7 cellular contexts compared by ENCODE assay signal in the genomic region with DNA sequence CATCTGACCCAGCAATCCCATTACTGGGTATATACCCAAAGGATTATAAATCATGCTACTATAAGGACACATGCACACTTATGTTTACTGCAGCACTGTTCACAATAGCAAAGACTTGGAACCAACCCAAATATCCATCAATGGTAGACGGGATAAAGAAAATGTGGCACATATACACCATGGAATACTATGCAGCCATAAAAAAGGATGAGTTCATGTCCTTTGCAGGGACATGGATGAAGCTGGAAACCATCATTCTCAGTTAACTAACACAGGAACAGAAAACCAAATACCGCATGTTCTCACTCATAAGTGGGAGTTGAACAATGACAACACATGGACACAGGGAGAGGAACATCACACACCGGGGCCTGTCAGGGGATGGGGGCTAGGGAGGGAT. TPM values are rescaled to one million over a fixed set of nuclear protein-coding genes. Genes with fewer than 3 reads are reported as not detected.
A peak's percentile ranks its signal among the peaks of the same experiment; 100 is the strongest.
DNase-seq lines count a peak whose midpoint lies in the region; ATAC-seq, FAIRE-seq and TF ChIP-seq lines count a peak whose summit lies in the region.
"Not testable (repeated sequence)": the region's sequence is repeated elsewhere in the genome, so short reads cannot be mapped to it uniquely, and the experiment has no call there.

No MANE protein-coding gene starts in this region.

- in situ Hi-C loops in K562 (cut with MboI), result not testable (repeated sequence)

- not testable (repeated sequence) for H3K4me3 Mint-ChIP-seq in CD4-positive, alpha-beta T cell; activated CD4-positive, alpha-beta T cell treated with anti-CD3 and anti-CD28 coated beads for 36 hours; activated T-helper 2 cell treated with anti-CD3 and anti-CD28 coated beads, Interferon-gamma antibody, Interleukin-2, Interleukin-4, amounts not matched to agents 10 μg/mL and 5 μg/mL and 100 μg/mL, durations not matched to agents 14 hours and 24 hours and 36 hours (ENCODE audit: low read depth); naive B cell; stimulated activated naive B cell treated with anti-CD40 and anti-IgM and Interleukin-4, amounts not matched to agents 10 μg/mL and 1 μg/mL and 100 μg/mL, for 72 hours

- POLR2A ChIA-PET in CD4-positive, alpha-beta T cell (lab: Charles Lee); activated CD4-positive, alpha-beta T cell treated with anti-CD3 and anti-CD28 coated beads for 36 hours (lab: Charles Lee); K562 (lab: Yijun Ruan, JAX): not testable (repeated sequence)

- CTCF ChIA-PET in CD4-positive, alpha-beta T cell (lab: Charles Lee); K562 (lab: Yijun Ruan, JAX; ENCODE audit: low intra/inter-chr PET ratio): not testable (repeated sequence)
- CTCF ChIA-PET in activated CD4-positive, alpha-beta T cell treated with anti-CD3 and anti-CD28 coated beads for 36 hours (lab: Charles Lee), result interaction anchor here (0.6 kb wide), 1 partner anchor 59 kb away, joined by 3 read pairs; no protein-coding TSS in a partner anchor

- H3K4me3 ChIP-seq in K562, result not testable (repeated sequence)

- peaks cover 87% of the 10 kb centered on the region for H3K36me3 ChIP-seq in K562 (ENCODE audit: control insufficient read depth, insufficient read depth, low read length)

- not testable (repeated sequence) for H3K9me1 ChIP-seq in K562 (ENCODE audit: control insufficient read depth, insufficient read depth, low read length)

- not testable (repeated sequence) for H3K9me3 Mint-ChIP-seq in CD4-positive, alpha-beta T cell; activated CD4-positive, alpha-beta T cell treated with anti-CD3 and anti-CD28 coated beads for 36 hours (ENCODE audit: low read depth); activated T-helper 2 cell treated with anti-CD3 and anti-CD28 coated beads, Interferon-gamma antibody, Interleukin-2, Interleukin-4, amounts not matched to agents 10 μg/mL and 5 μg/mL and 100 μg/mL, durations not matched to agents 14 hours and 24 hours and 36 hours; naive B cell; stimulated activated naive B cell treated with anti-CD40 and anti-IgM and Interleukin-4, amounts not matched to agents 10 μg/mL and 1 μg/mL and 100 μg/mL, for 72 hours

- FAIRE-seq in K562 (lab: Jason Lieb, UNC), result not testable (repeated sequence)

- H3K79me2 ChIP-seq in K562 (ENCODE audit: control insufficient read depth, insufficient read depth, low read length), result peaks cover 91% of the 10 kb centered on the region

- DNase-seq in CD4-positive, alpha-beta T cell; activated CD4-positive, alpha-beta T cell treated with anti-CD3 and anti-CD28 coated beads for 36 hours; activated T-helper 2 cell treated with anti-CD3 and anti-CD28 coated beads, Interferon-gamma antibody, Interleukin-2, Interleukin-4, amounts not matched to agents 10 μg/mL and 5 μg/mL and 100 μg/mL, durations not matched to agents 14 hours and 24 hours and 36 hours (ENCODE audit: low spot score); K562 (ENCODE audit: extremely low read depth in 1 of 4, low spot score in 3 of 4); naive B cell; stimulated activated naive B cell treated with anti-CD40 and anti-IgM and Interleukin-4, amounts not matched to agents 10 μg/mL and 1 μg/mL and 100 μg/mL, for 72 hours: not testable (repeated sequence)

- not testable (repeated sequence) for H3K27ac ChIP-seq in CD4-positive, alpha-beta T cell (ENCODE audit: low read depth, low read length); K562 (ENCODE audit: extremely low read depth, low read depth, low read length)

- not testable (repeated sequence) for BruUV-seq in K562 (replicated peaks; lab: Mats Ljungman, UMichigan)

- H3K27me3 Mint-ChIP-seq in CD4-positive, alpha-beta T cell; activated CD4-positive, alpha-beta T cell treated with anti-CD3 and anti-CD28 coated beads for 36 hours; activated T-helper 2 cell treated with anti-CD3 and anti-CD28 coated beads, Interferon-gamma antibody, Interleukin-2, Interleukin-4, amounts not matched to agents 10 μg/mL and 5 μg/mL and 100 μg/mL, durations not matched to agents 14 hours and 24 hours and 36 hours (ENCODE audit: low read depth); naive B cell; stimulated activated naive B cell treated with anti-CD40 and anti-IgM and Interleukin-4, amounts not matched to agents 10 μg/mL and 1 μg/mL and 100 μg/mL, for 72 hours: not testable (repeated sequence)

- not testable (repeated sequence) for TF ChIP-seq EP300 in K562 (IDR thresholded peaks at IDR 0.05; ENCODE audit: low read length)

- H3K27ac Mint-ChIP-seq in CD4-positive, alpha-beta T cell, result peak overlapping the region; percentile 92
- peak overlapping the region; percentile 87 for H3K27ac Mint-ChIP-seq in activated CD4-positive, alpha-beta T cell treated with anti-CD3 and anti-CD28 coated beads for 36 hours
- peak overlapping the region; percentile 17 for H3K27ac Mint-ChIP-seq in activated T-helper 2 cell treated with anti-CD3 and anti-CD28 coated beads, Interferon-gamma antibody, Interleukin-2, Interleukin-4, amounts not matched to agents 10 μg/mL and 5 μg/mL and 100 μg/mL, durations not matched to agents 14 hours and 24 hours and 36 hours
- peak overlapping the region in 5 of 6 donors; percentile 11 to 90 (median 61) for H3K27ac Mint-ChIP-seq in naive B cell
- H3K27ac Mint-ChIP-seq in stimulated activated naive B cell treated with anti-CD40 and anti-IgM and Interleukin-4, amounts not matched to agents 10 μg/mL and 1 μg/mL and 100 μg/mL, for 72 hours, result peak overlapping the region; percentile 56

- 86% methylated on average over 3 of the region's 3 CpGs for WGBS in K562 (ENCODE audit: insufficient coverage, low coverage, missing lambda C conversion rate)

- ATAC-seq in CD4-positive, alpha-beta T cell (ENCODE audit: poor library complexity); SK-N-SH treated with all-trans-retinoic acid at 6 μM for 48 hours; activated CD4-positive, alpha-beta T cell treated with anti-CD3 and anti-CD28 coated beads for 36 hours; K562; naive B cell (ENCODE audit: low read depth in 2 of 2); stimulated activated naive B cell treated with anti-CD40 and anti-IgM and Interleukin-4, amounts not matched to agents 10 μg/mL and 1 μg/mL and 100 μg/mL, for 72 hours (replicated peaks): not testable (repeated sequence)

- H3K9me3 ChIP-seq in CD4-positive, alpha-beta T cell (ENCODE audit: control insufficient read depth, low read length); K562 (replicated peaks; ENCODE audit: control insufficient read depth, insufficient read depth, low read depth, low read length): not testable (repeated sequence)

- peaks cover 12% of the 10 kb centered on the region for H4K20me1 ChIP-seq in K562 (replicated peaks; ENCODE audit: control insufficient read depth, insufficient read depth, low read length)

- peaks cover 71% of the 10 kb centered on the region for H3K4me1 Mint-ChIP-seq in CD4-positive, alpha-beta T cell (ENCODE audit: low read depth)
- H3K4me1 Mint-ChIP-seq in activated CD4-positive, alpha-beta T cell treated with anti-CD3 and anti-CD28 coated beads for 36 hours, result peaks cover 65% of the 10 kb centered on the region
- peaks cover 41% of the 10 kb centered on the region for H3K4me1 Mint-ChIP-seq in activated T-helper 2 cell treated with anti-CD3 and anti-CD28 coated beads, Interferon-gamma antibody, Interleukin-2, Interleukin-4, amounts not matched to agents 10 μg/mL and 5 μg/mL and 100 μg/mL, durations not matched to agents 14 hours and 24 hours and 36 hours (ENCODE audit: low read depth)
- H3K4me1 Mint-ChIP-seq in naive B cell, result peaks cover 31 to 72% (median 69%) of the 10 kb centered on the region in 3 donors
- peaks cover 30 to 74% of the 10 kb centered on the region in 2 donors for H3K4me1 Mint-ChIP-seq in stimulated activated naive B cell treated with anti-CD40 and anti-IgM and Interleukin-4, amounts not matched to agents 10 μg/mL and 1 μg/mL and 100 μg/mL, for 72 hours

- not testable (repeated sequence) for TF ChIP-seq POLR2A in K562 (conservative IDR thresholded peaks at IDR 0.05)

- intact Hi-C loops in CD4-positive, alpha-beta T cell (cut with DNase I, micrococcal nuclease), result loop anchor here in 1 of 2 experiments (5.0 kb wide), 1 partner anchor 35 kb away; a partner anchor contains a TSS
- intact Hi-C loops in activated CD4-positive, alpha-beta T cell treated with anti-CD3 and anti-CD28 coated beads for 36 hours (cut with DNase I, micrococcal nuclease), result loop anchor here in 1 of 2 experiments (5.0 kb wide), 1 partner anchor 35 kb away; a partner anchor contains a TSS
- intact Hi-C loops in activated T-helper 2 cell treated with anti-CD3 and anti-CD28 coated beads, Interferon-gamma antibody, Interleukin-2, Interleukin-4, amounts not matched to agents 10 μg/mL and 5 μg/mL and 100 μg/mL, durations not matched to agents 14 hours and 24 hours and 36 hours (cut with micrococcal nuclease), result loop anchor here (5.0 kb wide), 1 partner anchor 35 kb away; a partner anchor contains a TSS
- intact Hi-C loops in K562 (cut with micrococcal nuclease), result not testable (repeated sequence)

- H3K4me2 ChIP-seq in K562 (ENCODE audit: insufficient read depth, low read length), result not testable (repeated sequence)

- peaks cover 96% of the 10 kb centered on the region for H3K36me3 Mint-ChIP-seq in CD4-positive, alpha-beta T cell (ENCODE audit: low read depth)
- peaks cover 75% of the 10 kb centered on the region for H3K36me3 Mint-ChIP-seq in activated CD4-positive, alpha-beta T cell treated with anti-CD3 and anti-CD28 coated beads for 36 hours (ENCODE audit: low read depth)
- H3K36me3 Mint-ChIP-seq in activated T-helper 2 cell treated with anti-CD3 and anti-CD28 coated beads, Interferon-gamma antibody, Interleukin-2, Interleukin-4, amounts not matched to agents 10 μg/mL and 5 μg/mL and 100 μg/mL, durations not matched to agents 14 hours and 24 hours and 36 hours (ENCODE audit: low read depth), result peaks cover 90% of the 10 kb centered on the region
- H3K36me3 Mint-ChIP-seq in naive B cell, result peaks cover 23 to 27% of the 10 kb centered on the region in 2 donors
- H3K36me3 Mint-ChIP-seq in stimulated activated naive B cell treated with anti-CD40 and anti-IgM and Interleukin-4, amounts not matched to agents 10 μg/mL and 1 μg/mL and 100 μg/mL, for 72 hours, result peaks cover 56 to 86% of the 10 kb centered on the region in 2 donors

- H3K27me3 ChIP-seq in CD4-positive, alpha-beta T cell (ENCODE audit: control insufficient read depth, insufficient read depth, low read length); K562 (ENCODE audit: control insufficient read depth in 2 of 2, insufficient read depth in 2 of 2, low read length in 2 of 2): not testable (repeated sequence)

- H2AFZ ChIP-seq in K562 (ENCODE audit: low read depth, low read length), result not testable (repeated sequence)

- TF ChIP-seq RAD21 in K562 (CRISPR knock-in tag; conservative IDR thresholded peaks at IDR 0.05 in 1 of 2, IDR thresholded peaks at IDR 0.05 in 1 of 2), result not testable (repeated sequence)

- not testable (repeated sequence) for TF ChIP-seq CTCF in CD4-positive, alpha-beta T cell (IDR thresholded peaks at IDR 0.05); K562 (IDR thresholded peaks at IDR 0.05 in 2 of 3, conservative IDR thresholded peaks at IDR 0.05 in 1 of 3; ENCODE audit: insufficient read depth in 2 of 3, low read depth in 1 of 3, low read length in 3 of 3)

- H3K9ac ChIP-seq in K562 (ENCODE audit: insufficient read depth in 1 of 2, low read depth in 2 of 2, low read length in 2 of 2), result not testable (repeated sequence)

- not testable (repeated sequence) for H3K4me1 ChIP-seq in K562 (replicated peaks in 1 of 2; ENCODE audit: control insufficient read depth in 2 of 2, insufficient read depth in 2 of 2, low read length in 2 of 2)

RNA-seq across cellular contexts. Expression of a gene that starts 35.5 kb away (rescaled TPM):
- total RNA-seq in CD4-positive, alpha-beta T cell, result 10 to 100 TPM; 78.1 to 82.3 TPM
- total RNA-seq in activated CD4-positive, alpha-beta T cell treated with anti-CD3 and anti-CD28 coated beads for 36 hours, result 100 to 1,000 TPM; 276 to 290 TPM
- total RNA-seq in activated T-helper 2 cell treated with anti-CD3 and anti-CD28 coated beads, Interferon-gamma antibody, Interleukin-2, Interleukin-4, amounts not matched to agents 10 μg/mL and 5 μg/mL and 100 μg/mL, durations not matched to agents 14 hours and 24 hours and 36 hours, result 301 and 302 TPM in 2 replicates
- total RNA-seq in K562 (2011; cell fraction: chromatin; rRNA removed; ENCODE audit: low replicate concordance), result 49.2 and 105 TPM in 2 replicates
- total RNA-seq in K562 (2011; cell fraction: nucleolus; rRNA removed), result 46.6 and 50.5 TPM in 2 replicates
- 63.9 and 78.0 TPM in 2 replicates for total RNA-seq in K562 (2011; cell fraction: nucleoplasm; rRNA removed)
- 285 and 296 TPM in 2 replicates for total RNA-seq in K562 (2014; rRNA removed)
- 350 and 391 TPM in 2 replicates for total RNA-seq in K562 (2014; rRNA removed; fragmentation: Illumina TruSeq; extraction: Trizol)
- total RNA-seq in K562 (2015; rRNA removed; fragmentation: Illumina TruSeq; extraction: Trizol), result 378 and 397 TPM in 2 replicates
- total RNA-seq in K562 (2021), result 266 and 273 TPM in 2 replicates
- 208 and 287 TPM in 2 replicates for polyA plus RNA-seq in K562 (2011; rRNA removed)
- 151 and 178 TPM in 2 replicates for polyA plus RNA-seq in K562 (2011; cell fraction: cytosol; rRNA removed)
- 45.0 and 75.6 TPM in 2 replicates for polyA plus RNA-seq in K562 (2011; cell fraction: nucleus; rRNA removed)
- 220 and 245 TPM in 2 replicates for polyA plus RNA-seq in K562 (2012)
- polyA plus RNA-seq in K562 (2014; fragmentation: Illumina TruSeq; extraction: Trizol), result 308 and 352 TPM in 2 replicates
- 100 to 1,000 TPM; 262 to 424 TPM for polyA plus RNA-seq in K562 (2014; fragmentation: Nextera tagmentation; extraction: Ambion mirVana)
- polyA plus RNA-seq in K562 (2014; rRNA removed), result 259 and 274 TPM in 2 replicates
- polyA minus RNA-seq in K562 (2011; rRNA and poly(A)+ RNA removed), result 387 and 410 TPM in 2 replicates
- polyA minus RNA-seq in K562 (2011; cell fraction: cytosol; rRNA and poly(A)+ RNA removed), result 225 and 294 TPM in 2 replicates
- polyA minus RNA-seq in K562 (2011; cell fraction: nucleus; rRNA and poly(A)+ RNA removed), result 52.6 and 71.9 TPM in 2 replicates
- polyA plus RNA-seq in naive B cell (ENCODE audit: low read depth in 6 of 6), result 100 to 1,000 TPM; 380 to 482 (median 401) TPM

Comparison
In these comparisons a context has a peak if more than half of its experiments do, and no peak if none do; other contexts are left out.
1. H3K27ac Mint-ChIP-seq: peak in every context shown above with its lines; median percentile 92 in CD4-positive, alpha-beta T cell; 87 in activated CD4-positive, alpha-beta T cell treated with anti-CD3 and anti-CD28 coated beads for 36 hours; 61 in naive B cell; 56 in stimulated activated naive B cell treated with anti-CD40 and anti-IgM and Interleukin-4, amounts not matched to agents 10 μg/mL and 1 μg/mL and 100 μg/mL, for 72 hours; 17 in activated T-helper 2 cell treated with anti-CD3 and anti-CD28 coated beads, Interferon-gamma antibody, Interleukin-2, Interleukin-4, amounts not matched to agents 10 μg/mL and 5 μg/mL and 100 μg/mL, durations not matched to agents 14 hours and 24 hours and 36 hours.